14 cellular contexts compared by ENCODE assay signal in genomic region chr5:179274321-179275315, GRCh38.
DNase-seq lines count a peak whose midpoint lies in the region; ATAC-seq, FAIRE-seq and TF ChIP-seq lines count a peak whose summit lies in the region.
"Had no signal": no experiment of that assay in that cellular context is flagged by ENCODE, and none has a peak within 500 bp of the region (broad histone marks: within the 10 kb centered on the region; RNA-seq: fewer than 3 reads in every experiment).

No MANE protein-coding gene starts in this region.

- no peak for TF ChIP-seq RAD21 in liver (IDR thresholded peaks at IDR 0.05)

- H3K27me3 ChIP-seq in liver (ENCODE audit: control insufficient read depth in 4 of 4, insufficient read depth in 4 of 4, low read length in 3 of 4) (no peaks in the 10 kb centered on the region), subcutaneous abdominal adipose tissue (ENCODE audit: control insufficient read depth in 5 of 5, insufficient read depth in 4 of 5, low read length in 5 of 5) (peaks cover 0 to 5% (median 0%) of the 10 kb centered on the region in 5 donors)

- H3K27ac ChIP-seq in coronary artery (peak overlapping the region; percentile 87 to 93), liver (ENCODE audit: low read depth in 1 of 2, low read length in 2 of 2) (peak overlapping the region; percentile 57 to 70), subcutaneous abdominal adipose tissue (ENCODE audit: low read depth, low read length) (peak overlapping the region; percentile 93)
- H3K27ac ChIP-seq: HL-60 had no signal

- H3K9me3 ChIP-seq in liver (ENCODE audit: control insufficient read depth in 4 of 4, low read length in 3 of 4), result no peaks in the 10 kb centered on the region
- no peaks in the 10 kb centered on the region for H3K9me3 ChIP-seq in subcutaneous abdominal adipose tissue (ENCODE audit: control insufficient read depth in 5 of 5, low read length in 5 of 5)

- DNase-seq in HFF-Myc (ENCODE audit: extremely low read depth, low read depth), result no peak
- no peak for DNase-seq in coronary artery (ENCODE audit: low spot score)
- DNase-seq in superior temporal gyrus (ENCODE audit: extremely low spot score), result no peak
- no peak for DNase-seq in medulla oblongata (ENCODE audit: extremely low spot score)
- DNase-seq in D721Med (ENCODE audit: insufficient read length, low spot score), result no peak
- DNase-seq: activated T-cell treated with anti-CD3 and anti-CD28 coated beads, Interleukin-2, amount 50 U/mL, for 24 hours; erythroblast; MV-4-11 had no signal

- H3K36me3 ChIP-seq in liver (ENCODE audit: control insufficient read depth in 4 of 4, insufficient read depth in 3 of 4, low read depth in 1 of 4, low read length in 3 of 4) (no peaks in the 10 kb centered on the region), subcutaneous abdominal adipose tissue (ENCODE audit: control insufficient read depth in 5 of 5, insufficient read depth in 5 of 5, low read length in 5 of 5) (peaks cover 0 to 7% (median 0%) of the 10 kb centered on the region in 5 donors)

- H3K9ac ChIP-seq in liver (ENCODE audit: low read depth in 1 of 2, low read length in 2 of 2) (no peak overlapping the region), subcutaneous abdominal adipose tissue (ENCODE audit: low read length in 5 of 5) (peak overlapping the region in 4 of 5 donors; percentile 29 to 51 (median 38))
- H3K9ac ChIP-seq: parathyroid adenoma had no signal

- TF ChIP-seq CTCF in HFF-Myc (IDR thresholded peaks at IDR 0.05; ENCODE audit: low read depth, low read length, missing control alignments), result peak; percentile 26
- TF ChIP-seq CTCF in coronary artery (IDR thresholded peaks at IDR 0.05), result no peak
- no peak for TF ChIP-seq CTCF in liver (IDR thresholded peaks at IDR 0.05; ENCODE audit: low read depth, low read length, missing input control)
- TF ChIP-seq CTCF in D721Med (IDR thresholded peaks at IDR 0.05; ENCODE audit: insufficient read depth, missing control alignments), result no peak

- H3K4me1 ChIP-seq in liver (ENCODE audit: control insufficient read depth in 4 of 4, insufficient read depth in 4 of 4, low read length in 3 of 4), result no peaks in the 10 kb centered on the region
- peaks cover 32 to 92% (median 82%) of the 10 kb centered on the region in 5 donors for H3K4me1 ChIP-seq in subcutaneous abdominal adipose tissue (ENCODE audit: control insufficient read depth in 5 of 5, insufficient read depth in 5 of 5, low read length in 5 of 5)
- H3K4me1 ChIP-seq: parathyroid adenoma had no signal

- FAIRE-seq in D721Med (lab: Jason Lieb, UNC), result no peak

- no peak for ATAC-seq in GM19328 (IDR thresholded peaks at IDR 0.05; ENCODE audit: unreplicated experiment)
- ATAC-seq: WTC11 had no signal

- no peak overlapping the region for H3K4me3 ChIP-seq in HFF-Myc (replicated peaks; ENCODE audit: low read depth, low read length)
- no peak overlapping the region for H3K4me3 ChIP-seq in coronary artery
- no peak overlapping the region for H3K4me3 ChIP-seq in liver (ENCODE audit: low read depth in 1 of 3, low read length in 3 of 3)
- H3K4me3 ChIP-seq in subcutaneous abdominal adipose tissue (ENCODE audit: low read depth in 1 of 5, low read length in 5 of 5), result no peak overlapping the region

- WGBS in liver, result 88% methylated on average over 26 of the region's 26 CpGs

TF ChIP-seq in liver, 16 proteins besides CTCF, POLR2A, EP300 and RAD21:
- TF ChIP-seq TAF1 (conservative IDR thresholded peaks at IDR 0.05) (no peak), GABPA (IDR thresholded peaks at IDR 0.05 in 1 of 2, conservative IDR thresholded peaks at IDR 0.05 in 1 of 2) (no peak), EGR1 (IDR thresholded peaks at IDR 0.05; ENCODE audit: low read depth in 2 of 2) (no peak), FOXA1 (IDR thresholded peaks at IDR 0.05) (no peak), REST (IDR thresholded peaks at IDR 0.05) (no peak), ATF3 (IDR thresholded peaks at IDR 0.05) (no peak), RXRA (IDR thresholded peaks at IDR 0.05) (no peak), NR2F2 (IDR thresholded peaks at IDR 0.05) (no peak), YY1 (IDR thresholded peaks at IDR 0.05) (no peak), HNF4G (IDR thresholded peaks at IDR 0.05) (no peak), JUND (IDR thresholded peaks at IDR 0.05) (no peak), MAX (IDR thresholded peaks at IDR 0.05) (no peak)

Comparison
In these comparisons a context has a peak if more than half of its experiments do, and no peak if none do; other contexts are left out.
1. H3K9ac ChIP-seq: peak in subcutaneous abdominal adipose tissue (4 of 5); none in liver (0 of 2).
2. Peak in every context shown above with its lines, with median percentiles within 50 percentile points of each other: H3K27ac ChIP-seq.